19 cellular contexts compared by ENCODE assay signal in genomic region chr7:157141525-157142060, GRCh38. TPM values are rescaled to one million over a fixed set of nuclear protein-coding genes. Genes with fewer than 3 reads are reported as not detected.
DNase-seq lines count a peak whose midpoint lies in the region; ATAC-seq, FAIRE-seq and TF ChIP-seq lines count a peak whose summit lies in the region.
"Had no signal": no experiment of that assay in that cellular context is flagged by ENCODE, and none has a peak within 500 bp of the region (broad histone marks: within the 10 kb centered on the region; RNA-seq: fewer than 3 reads in every experiment).

No MANE protein-coding gene starts in this region.

- peak overlapping the region; percentile 93 for H3K4ac ChIP-seq in trophoblast cell (ENCODE audit: low read depth, low read length)

- no peak for TF ChIP-seq POLR2A in GM12892 (IDR thresholded peaks at IDR 0.05; ENCODE audit: low read depth, low read length)

- no peaks in the 10 kb centered on the region for H3K9me3 ChIP-seq in PC-3 (ENCODE audit: low read length)
- no peaks in the 10 kb centered on the region for H3K9me3 ChIP-seq in trophoblast cell (ENCODE audit: insufficient read depth, low read depth, low read length)
- H3K9me3 ChIP-seq: neutrophil, transverse colon had no signal

- H3K4me1 ChIP-seq in PC-3 (ENCODE audit: insufficient read depth, low read length) (peaks cover 26% of the 10 kb centered on the region), trophoblast cell (ENCODE audit: control insufficient read depth in 1 of 2, insufficient read depth in 2 of 2, low read length in 2 of 2) (peaks cover 3 to 14% of the 10 kb centered on the region in 2 experiments)

- no CpG with 5 or more reads among the region's 16 CpGs for WGBS in trophoblast cell (ENCODE audit: extremely low coverage, insufficient coverage, insufficient read length)

- H3K79me1 ChIP-seq in trophoblast cell (ENCODE audit: low read length), result peaks cover 10% of the 10 kb centered on the region

- peak overlapping the region; percentile 90 for H3K4me3 Mint-ChIP-seq in activated naive CD4-positive, alpha-beta T cell treated with anti-CD3 and anti-CD28 coated beads, Interleukin-2, amount 50 U/mL, for 24 hours
- no peak overlapping the region for H3K4me3 Mint-ChIP-seq in activated naive CD4-positive, alpha-beta T cell treated with anti-CD3 and anti-CD28 coated beads, Interleukin-2, amount 10 ng/mL, durations not matched to agents 7 days and 5 days
- peak overlapping the region in 1 of 2 donors; percentile 31 for H3K4me3 Mint-ChIP-seq in effector memory CD8-positive, alpha-beta T cell

- H3K4me3 ChIP-seq in PC-3 (ENCODE audit: low read length) (peak overlapping the region; percentile 93; the same call in 1 of the 2 replicates), trophoblast cell (ENCODE audit: low read depth, low read length) (peak overlapping the region; percentile 21)
- H3K4me3 ChIP-seq: heart left ventricle, transverse colon had no signal

- H4K8ac ChIP-seq in trophoblast cell (ENCODE audit: low read depth, low read length), result no peak overlapping the region

- H3K27me3 ChIP-seq in PC-3 (ENCODE audit: low read length), result no peaks in the 10 kb centered on the region
- no peaks in the 10 kb centered on the region for H3K27me3 ChIP-seq in trophoblast cell (ENCODE audit: insufficient read depth, low read length)
- H3K27me3 ChIP-seq: heart left ventricle, neutrophil, transverse colon had no signal

- peaks cover 66% of the 10 kb centered on the region for H3K4me1 Mint-ChIP-seq in activated naive CD4-positive, alpha-beta T cell treated with anti-CD3 and anti-CD28 coated beads, Interleukin-2, amount 50 U/mL, for 24 hours
- H3K4me1 Mint-ChIP-seq in activated naive CD4-positive, alpha-beta T cell treated with anti-CD3 and anti-CD28 coated beads, Interleukin-2, amount 10 ng/mL, durations not matched to agents 7 days and 5 days, result peaks cover 47% of the 10 kb centered on the region
- peaks cover 45% of the 10 kb centered on the region in 2 donors for H3K4me1 Mint-ChIP-seq in effector memory CD8-positive, alpha-beta T cell (ENCODE audit: low read depth in 2 of 2)

- H3F3A ChIP-seq in PC-3 (ENCODE audit: low read length, unreplicated experiment), result no peaks in the 10 kb centered on the region

- DNase-seq in activated naive CD4-positive, alpha-beta T cell treated with anti-CD3 and anti-CD28 coated beads, Interleukin-2, amount 10 ng/mL, durations not matched to agents 7 days and 5 days, result no peak
- DNase-seq in PC-3 (no peak), trophoblast cell (no peak), NCI-H2196 treated with DMSO at 0.1 percent for 48 hours (lab: John Stamatoyannopoulos, UW; ENCODE audit: unreplicated experiment) (no peak), NCI-H1092 (lab: John Stamatoyannopoulos, UW) (no peak), GM12892 (ENCODE audit: insufficient read length) (no peak)
- DNase-seq in effector memory CD8-positive, alpha-beta T cell, result no peak
- DNase-seq: ACHN; activated gamma-delta T cell treated with Interleukin-2 at 50 U/mL for 16 hours; aorta; heart left ventricle; NCI-H1930; Right ventricle myocardium superior; stimulated activated naive B cell treated with anti-CD40 and anti-IgM and Interleukin-4, amounts not matched to agents 10 μg/mL and 1 μg/mL and 100 μg/mL, for 72 hours; transverse colon had no signal

- no TSS peak for BruUV-seq in PC-3 (replicated peaks; lab: Mats Ljungman, UMichigan)

- TF ChIP-seq CTCF in PC-3 (conservative IDR thresholded peaks at IDR 0.05; ENCODE audit: low read depth, low read length), result no peak

- POLR2A ChIA-PET in PC-3 (lab: Charles Lee; ENCODE audit: unreplicated experiment), result no interaction called here

- H2AK5ac ChIP-seq in trophoblast cell (ENCODE audit: low read length), result no peak overlapping the region

- no peak for ATAC-seq in PC-3
- ATAC-seq in effector memory CD8-positive, alpha-beta T cell (replicated peaks), result no peak
- ATAC-seq: heart left ventricle; stimulated activated naive B cell treated with anti-CD40 and anti-IgM and Interleukin-4, amounts not matched to agents 10 μg/mL and 1 μg/mL and 100 μg/mL, for 72 hours had no signal

- no peak overlapping the region for H3K18ac ChIP-seq in trophoblast cell (ENCODE audit: low read length)

- H3K9me2 ChIP-seq in PC-3 (replicated peaks; ENCODE audit: low read length), result no peaks in the 10 kb centered on the region

- no peak for FAIRE-seq in GM12892 (lab: Jason Lieb, UNC)
- FAIRE-seq: H1, keratinocyte had no signal

- no peak overlapping the region for H2BK120ac ChIP-seq in trophoblast cell (ENCODE audit: insufficient read depth, low read length, poor library complexity)

- H4K91ac ChIP-seq in trophoblast cell (ENCODE audit: low read depth, low read length), result no peak overlapping the region

- H3K9ac ChIP-seq in PC-3 (ENCODE audit: low read length) (no peak overlapping the region), trophoblast cell (ENCODE audit: low read length) (no peak overlapping the region)

- no peak overlapping the region for H2BK5ac ChIP-seq in trophoblast cell (ENCODE audit: low read depth, low read length, poor library complexity)

- no peak overlapping the region for H2AFZ ChIP-seq in PC-3 (ENCODE audit: low read length)
- H2AFZ ChIP-seq in trophoblast cell (ENCODE audit: insufficient read depth, low read length, poor library complexity), result no peak overlapping the region

- peaks cover 75% of the 10 kb centered on the region for H3K79me2 ChIP-seq in PC-3 (ENCODE audit: low read length)
- H3K79me2 ChIP-seq in trophoblast cell (ENCODE audit: control insufficient read depth, insufficient read depth, low read length, poor library complexity), result peaks cover 44% of the 10 kb centered on the region

- H3K9me3 Mint-ChIP-seq in activated naive CD4-positive, alpha-beta T cell treated with anti-CD3 and anti-CD28 coated beads, Interleukin-2, amount 50 U/mL, for 24 hours, result no peaks in the 10 kb centered on the region
- no peaks in the 10 kb centered on the region for H3K9me3 Mint-ChIP-seq in activated naive CD4-positive, alpha-beta T cell treated with anti-CD3 and anti-CD28 coated beads, Interleukin-2, amount 10 ng/mL, durations not matched to agents 7 days and 5 days
- H3K9me3 Mint-ChIP-seq in effector memory CD8-positive, alpha-beta T cell, result no peaks in the 10 kb centered on the region
- H3K9me3 Mint-ChIP-seq: stimulated activated naive B cell treated with anti-CD40 and anti-IgM and Interleukin-4, amounts not matched to agents 10 μg/mL and 1 μg/mL and 100 μg/mL, for 72 hours had no signal

- no peak overlapping the region for H3K23ac ChIP-seq in trophoblast cell (ENCODE audit: low read length)

- peaks cover 54% of the 10 kb centered on the region for H4K20me1 ChIP-seq in PC-3 (ENCODE audit: low read length)

- peaks cover 18% of the 10 kb centered on the region for H3K36me3 Mint-ChIP-seq in activated naive CD4-positive, alpha-beta T cell treated with anti-CD3 and anti-CD28 coated beads, Interleukin-2, amount 50 U/mL, for 24 hours
- H3K36me3 Mint-ChIP-seq in activated naive CD4-positive, alpha-beta T cell treated with anti-CD3 and anti-CD28 coated beads, Interleukin-2, amount 10 ng/mL, durations not matched to agents 7 days and 5 days, result peaks cover 39% of the 10 kb centered on the region
- H3K36me3 Mint-ChIP-seq in effector memory CD8-positive, alpha-beta T cell (ENCODE audit: insufficient read depth), result peaks cover 17% of the 10 kb centered on the region

- H3K36me3 ChIP-seq in PC-3 (ENCODE audit: low read depth, low read length), result peaks cover 38% of the 10 kb centered on the region
- H3K36me3 ChIP-seq in trophoblast cell (ENCODE audit: control insufficient read depth in 1 of 2, insufficient read depth in 2 of 2, low read length in 2 of 2), result peaks cover 8 to 19% of the 10 kb centered on the region in 2 experiments
- H3K36me3 ChIP-seq: neutrophil, transverse colon had no signal

- H3K27me3 Mint-ChIP-seq in activated naive CD4-positive, alpha-beta T cell treated with anti-CD3 and anti-CD28 coated beads, Interleukin-2, amount 50 U/mL, for 24 hours, result no peaks in the 10 kb centered on the region
- no peaks in the 10 kb centered on the region for H3K27me3 Mint-ChIP-seq in activated naive CD4-positive, alpha-beta T cell treated with anti-CD3 and anti-CD28 coated beads, Interleukin-2, amount 10 ng/mL, durations not matched to agents 7 days and 5 days
- H3K27me3 Mint-ChIP-seq in effector memory CD8-positive, alpha-beta T cell, result no peaks in the 10 kb centered on the region
- H3K27me3 Mint-ChIP-seq: stimulated activated naive B cell treated with anti-CD40 and anti-IgM and Interleukin-4, amounts not matched to agents 10 μg/mL and 1 μg/mL and 100 μg/mL, for 72 hours had no signal

- H3K27ac ChIP-seq in PC-3 (ENCODE audit: low read length) (no peak overlapping the region), trophoblast cell (ENCODE audit: low read depth, low read length) (no peak overlapping the region)
- H3K27ac ChIP-seq: heart left ventricle, transverse colon had no signal

- CTCF ChIA-PET in activated naive CD4-positive, alpha-beta T cell treated with anti-CD3 and anti-CD28 coated beads, Interleukin-2, amount 10 ng/mL, durations not matched to agents 7 days and 5 days (lab: Charles Lee), result interaction anchor here (1.0 kb wide), 1 partner anchor 177 kb away, joined by 3 read pairs; no protein-coding TSS in a partner anchor
- CTCF ChIA-PET in PC-3 (lab: Charles Lee), result no interaction called here

- H3K14ac ChIP-seq in trophoblast cell (ENCODE audit: low read length), result no peak overlapping the region

- H4K12ac ChIP-seq in trophoblast cell (ENCODE audit: low read depth, low read length), result no peak overlapping the region

- peak overlapping the region; percentile 91 for H3K4me2 ChIP-seq in PC-3 (ENCODE audit: low read length)
- H3K4me2 ChIP-seq in trophoblast cell (ENCODE audit: low read length), result no peak overlapping the region

- intact Hi-C loops in PC-3 (cut with micrococcal nuclease), result loop anchor here (10.0 kb wide), 1 partner anchor 203 kb away; no protein-coding TSS in a partner anchor

- H3K27ac Mint-ChIP-seq in activated naive CD4-positive, alpha-beta T cell treated with anti-CD3 and anti-CD28 coated beads, Interleukin-2, amount 50 U/mL, for 24 hours, result no peak overlapping the region
- H3K27ac Mint-ChIP-seq in activated naive CD4-positive, alpha-beta T cell treated with anti-CD3 and anti-CD28 coated beads, Interleukin-2, amount 10 ng/mL, durations not matched to agents 7 days and 5 days, result no peak overlapping the region
- peak overlapping the region; percentile 19 to 65 for H3K27ac Mint-ChIP-seq in effector memory CD8-positive, alpha-beta T cell
- H3K27ac Mint-ChIP-seq: stimulated activated naive B cell treated with anti-CD40 and anti-IgM and Interleukin-4, amounts not matched to agents 10 μg/mL and 1 μg/mL and 100 μg/mL, for 72 hours had no signal

- H2BK12ac ChIP-seq in trophoblast cell (ENCODE audit: low read length), result no peak overlapping the region

RNA-seq across cellular contexts. Expression of gene UBE3C, which starts 2.9 kb away (rescaled TPM):
- total RNA-seq in PC-3 (2014; rRNA removed), result 83.1 and 86.6 TPM in 2 replicates
- 40.7 and 41.8 TPM in 2 replicates for polyA plus RNA-seq in trophoblast cell (2013)
- 44.1 TPM for polyA plus RNA-seq in GM12892 (2012; ENCODE audit: missing spikeins)

Comparison
In these comparisons a context has a peak if more than half of its experiments do, and no peak if none do; other contexts are left out.
1. H3K27ac Mint-ChIP-seq: peak in effector memory CD8-positive, alpha-beta T cell (2 of 2); none in activated naive CD4-positive, alpha-beta T cell treated with anti-CD3 and anti-CD28 coated beads, Interleukin-2, amount 50 U/mL, for 24 hours (single experiment) and activated naive CD4-positive, alpha-beta T cell treated with anti-CD3 and anti-CD28 coated beads, Interleukin-2, amount 10 ng/mL, durations not matched to agents 7 days and 5 days (single experiment).